Comparison of ENCODE assay signal across 8 cellular contexts in the genomic region with DNA sequence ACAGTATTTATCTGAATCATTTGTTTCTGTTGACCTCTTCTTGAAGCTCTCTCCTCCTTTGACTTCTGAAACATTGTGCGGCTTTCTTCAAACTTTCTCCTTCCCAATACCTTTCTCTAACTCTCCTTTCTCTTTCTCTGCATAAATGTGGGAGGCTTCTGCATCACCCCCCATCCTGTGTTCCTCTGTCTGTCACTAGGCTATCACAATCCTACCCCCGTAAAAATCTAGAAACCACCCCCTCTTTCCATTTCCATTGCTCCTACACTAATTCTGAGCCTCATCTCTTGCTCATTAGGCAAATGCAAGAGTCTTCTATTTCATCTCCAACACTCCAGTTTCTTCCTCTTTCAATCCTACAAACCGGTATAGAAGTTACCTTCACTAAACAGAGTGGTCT. TPM values are rescaled to one million over a fixed set of nuclear protein-coding genes. Genes with fewer than 3 reads are reported as not detected.
"Had no signal": no experiment of that assay in that cellular context is flagged by ENCODE, and none has a peak within 500 bp of the region (broad histone marks: within the 10 kb centered on the region; RNA-seq: fewer than 3 reads in every experiment).

No MANE protein-coding gene starts in this region.

- H3K27ac ChIP-seq: HL-60, KMS-11 had no signal

- H3K4me3 ChIP-seq: K562 had no signal

- H3K9ac ChIP-seq: KMS-11 had no signal

- H3K4me3 Mint-ChIP-seq: IgD-negative memory B cell had no signal

- H3K4me1 Mint-ChIP-seq: IgD-negative memory B cell had no signal

- H3K36me3 Mint-ChIP-seq: IgD-negative memory B cell had no signal

- H3K27ac Mint-ChIP-seq: IgD-negative memory B cell had no signal

- DNase-seq: IMR-90, KBM-7, KG1 had no signal

- H3K4me2 ChIP-seq: KMS-11 had no signal

RNA-seq across cellular contexts. Expression of a gene that starts 32.2 kb away (rescaled TPM):
- total RNA-seq: HT-29, IMR-90, K562 had no signal
